Comparison of ENCODE assay signal across 21 cellular contexts in genomic region chr12:4154672-4155225, GRCh38.
A peak's percentile ranks its signal among the peaks of the same experiment; 100 is the strongest.
DNase-seq lines count a peak whose midpoint lies in the region; ATAC-seq and TF ChIP-seq lines count a peak whose summit lies in the region.
"Had no signal": no experiment of that assay in that cellular context is flagged by ENCODE, and none has a peak within 500 bp of the region (broad histone marks: within the 10 kb centered on the region; RNA-seq: fewer than 3 reads in every experiment).

No MANE protein-coding gene starts in this region.

- H3K36me3 Mint-ChIP-seq in CD4-positive, CD25-positive, alpha-beta regulatory T cell = peaks cover 7% of the 10 kb centered on the region
- H3K36me3 Mint-ChIP-seq in activated B cell treated with CpG ODN at 0.5 μM for 24 hours (ENCODE audit: low read depth) = peaks cover 2% of the 10 kb centered on the region
- peaks cover 2% of the 10 kb centered on the region for H3K36me3 Mint-ChIP-seq in effector memory CD8-positive, alpha-beta T cell (ENCODE audit: insufficient read depth)

- H3K4me1 Mint-ChIP-seq in CD4-positive, CD25-positive, alpha-beta regulatory T cell = peaks cover 38 to 67% (median 48%) of the 10 kb centered on the region in 4 donors
- peaks cover 63% of the 10 kb centered on the region for H3K4me1 Mint-ChIP-seq in activated B cell treated with CpG ODN at 0.5 μM for 24 hours
- peaks cover 35 to 41% of the 10 kb centered on the region in 2 donors for H3K4me1 Mint-ChIP-seq in effector memory CD8-positive, alpha-beta T cell (ENCODE audit: low read depth in 2 of 2)

- TF ChIP-seq CTCF in DND-41 (IDR thresholded peaks at IDR 0.05; ENCODE audit: borderline replicate concordance, extremely low read depth, low read length, poor library complexity, severe bottlenecking) (no peak), activated B cell treated with CpG ODN at 0.5 μM for 24 hours (IDR thresholded peaks at IDR 0.05) (no peak), tibial nerve (IDR thresholded peaks at IDR 0.05) (no peak)

- H3K27ac Mint-ChIP-seq in CD4-positive, CD25-positive, alpha-beta regulatory T cell = peak overlapping the region; percentile 28 to 90 (median 78)
- H3K27ac Mint-ChIP-seq in activated B cell treated with CpG ODN at 0.5 μM for 24 hours = peak overlapping the region; percentile 96
- H3K27ac Mint-ChIP-seq in effector memory CD8-positive, alpha-beta T cell = peak overlapping the region; percentile 20 to 28
- H3K27ac Mint-ChIP-seq: GM23338 had no signal

- no peak for DNase-seq in CD4-positive, CD25-positive, alpha-beta regulatory T cell
- DNase-seq in DND-41 = no peak
- DNase-seq in activated B cell treated with CpG ODN at 0.5 μM for 24 hours = no peak
- DNase-seq in effector memory CD8-positive, alpha-beta T cell = no peak
- DNase-seq in tibial nerve (ENCODE audit: low spot score in 2 of 2) = no peak
- DNase-seq in GM19240 (ENCODE audit: insufficient read length, low spot score) = no peak
- no peak for DNase-seq in HT-29 (ENCODE audit: low spot score)
- DNase-seq: CD4-positive, alpha-beta T cell; cortex of kidney; DMS153; GDM1; lower lobe of right lung; NCI-H1436; NCI-H510A treated with DMSO at 0.1 percent for 48 hours; NK-92 treated with Interleukin-12 subunit alpha and Interleukin-12 subunit beta, amount 100 ng/mL, for 24 hours; Peyer's patch; SJCRH30; stimulated activated naive CD4-positive, alpha-beta T cell had no signal

- H4K20me1 ChIP-seq in DND-41 (ENCODE audit: insufficient read depth, low read length) = no peaks in the 10 kb centered on the region

- 87% methylated on average over 7 of the region's 7 CpGs for WGBS in tibial nerve, 2 donors

- peak overlapping the region; percentile 82 for H3K27ac ChIP-seq in CD4-positive, CD25-positive, alpha-beta regulatory T cell (ENCODE audit: insufficient read depth, low read length, poor library complexity, severe bottlenecking)
- H3K27ac ChIP-seq in DND-41 (ENCODE audit: low read length) (no peak overlapping the region), tibial nerve (no peak overlapping the region)
- H3K27ac ChIP-seq: HL-60, lower lobe of right lung, SJCRH30 had no signal

- no peak for ATAC-seq in CD4-positive, CD25-positive, alpha-beta regulatory T cell (ENCODE audit: low read depth in 2 of 2)
- ATAC-seq in DND-41 (ENCODE audit: insufficient read depth, low read depth) (peak; percentile 33; the same call in 1 of the 3 replicates), activated B cell treated with CpG ODN at 0.5 μM for 24 hours (ENCODE audit: low read depth) (no peak)
- no peak for ATAC-seq in effector memory CD8-positive, alpha-beta T cell (replicated peaks)
- ATAC-seq: GM23338, lower lobe of right lung had no signal

- H3K79me2 ChIP-seq in DND-41 (ENCODE audit: insufficient read depth, low read length) = no peaks in the 10 kb centered on the region

- CTCF ChIA-PET in activated B cell treated with CpG ODN at 0.5 μM for 24 hours (lab: Charles Lee) = interaction anchor here (0.7 to 1.1 kb wide), 5 partner anchors 10 to 122 kb away, joined by 3 to 7 read pairs (median 3); no protein-coding TSS in a partner anchor

- no peaks in the 10 kb centered on the region for H3K9me3 ChIP-seq in CD4-positive, CD25-positive, alpha-beta regulatory T cell (ENCODE audit: control insufficient read depth in 2 of 2, low read length in 2 of 2)
- H3K9me3 ChIP-seq in DND-41 (ENCODE audit: insufficient read depth, low read length, severe bottlenecking) (no peaks in the 10 kb centered on the region), tibial nerve (no peaks in the 10 kb centered on the region)
- H3K9me3 ChIP-seq: lower lobe of right lung, Peyer's patch had no signal

- peak overlapping the region in 3 of 4 donors; percentile 52 to 64 (median 57) for H3K4me3 Mint-ChIP-seq in CD4-positive, CD25-positive, alpha-beta regulatory T cell
- H3K4me3 Mint-ChIP-seq in activated B cell treated with CpG ODN at 0.5 μM for 24 hours = no peak overlapping the region
- peak overlapping the region; percentile 7 to 29 for H3K4me3 Mint-ChIP-seq in effector memory CD8-positive, alpha-beta T cell
- H3K4me3 Mint-ChIP-seq: CD4-positive, alpha-beta T cell; GM23338 had no signal

- H3K27me3 ChIP-seq in CD4-positive, CD25-positive, alpha-beta regulatory T cell (ENCODE audit: control insufficient read depth, insufficient read depth, low read length) = no peaks in the 10 kb centered on the region
- H3K27me3 ChIP-seq in DND-41 (ENCODE audit: insufficient read depth, low read length, poor library complexity) = no peaks in the 10 kb centered on the region
- no peaks in the 10 kb centered on the region for H3K27me3 ChIP-seq in tibial nerve
- H3K27me3 ChIP-seq: Peyer's patch, SJCRH30 had no signal

- peaks cover 0 to 4% (median 0%) of the 10 kb centered on the region in 7 donors for H3K9me3 Mint-ChIP-seq in CD4-positive, CD25-positive, alpha-beta regulatory T cell
- H3K9me3 Mint-ChIP-seq in activated B cell treated with CpG ODN at 0.5 μM for 24 hours = no peaks in the 10 kb centered on the region
- no peaks in the 10 kb centered on the region for H3K9me3 Mint-ChIP-seq in effector memory CD8-positive, alpha-beta T cell
- H3K9me3 Mint-ChIP-seq: CD4-positive, alpha-beta T cell had no signal

- H3K4me1 ChIP-seq in CD4-positive, CD25-positive, alpha-beta regulatory T cell (ENCODE audit: control insufficient read depth, insufficient read depth, low read length, poor library complexity, severe bottlenecking) = peaks cover 37% of the 10 kb centered on the region
- peaks cover 14% of the 10 kb centered on the region for H3K4me1 ChIP-seq in DND-41 (ENCODE audit: insufficient read depth, low read length)
- no peaks in the 10 kb centered on the region for H3K4me1 ChIP-seq in tibial nerve

- no peak for TF ChIP-seq EP300 in tibial nerve (IDR thresholded peaks at IDR 0.05)

- no peaks in the 10 kb centered on the region for H3K27me3 Mint-ChIP-seq in CD4-positive, CD25-positive, alpha-beta regulatory T cell
- no peaks in the 10 kb centered on the region for H3K27me3 Mint-ChIP-seq in activated B cell treated with CpG ODN at 0.5 μM for 24 hours
- no peaks in the 10 kb centered on the region for H3K27me3 Mint-ChIP-seq in effector memory CD8-positive, alpha-beta T cell
- H3K27me3 Mint-ChIP-seq: CD4-positive, alpha-beta T cell had no signal

- TF ChIP-seq POLR2A in tibial nerve (IDR thresholded peaks at IDR 0.05) = no peak

- intact Hi-C loops in activated B cell treated with CpG ODN at 0.5 μM for 24 hours (cut with micrococcal nuclease) = no loop called here

- H3K4me3 ChIP-seq in CD4-positive, CD25-positive, alpha-beta regulatory T cell (ENCODE audit: low read depth, low read length) = no peak overlapping the region
- H3K4me3 ChIP-seq in DND-41 (ENCODE audit: low read depth in 1 of 2, low read length in 2 of 2) (no peak overlapping the region), tibial nerve (no peak overlapping the region)
- H3K4me3 ChIP-seq: GM23338, lower lobe of right lung, Peyer's patch, SJCRH30, skin epidermis had no signal

- H3K36me3 ChIP-seq in CD4-positive, CD25-positive, alpha-beta regulatory T cell (ENCODE audit: control insufficient read depth, insufficient read depth, low read length) = no peaks in the 10 kb centered on the region
- H3K36me3 ChIP-seq in DND-41 (ENCODE audit: insufficient read depth, low read length) (no peaks in the 10 kb centered on the region), tibial nerve (no peaks in the 10 kb centered on the region)
- H3K36me3 ChIP-seq: lower lobe of right lung, Peyer's patch, SJCRH30 had no signal

- H2AFZ ChIP-seq in DND-41 (ENCODE audit: low read depth, low read length) = no peak overlapping the region
- H2AFZ ChIP-seq: GM23338 had no signal

- no peak overlapping the region for H3K9ac ChIP-seq in DND-41 (ENCODE audit: low read depth, low read length)

- POLR2A ChIA-PET in activated B cell treated with CpG ODN at 0.5 μM for 24 hours (lab: Charles Lee) = interaction anchor here (0.6 to 8.2 kb wide), 12 partner anchors 8 to 115 kb away, joined by 3 to 114 read pairs (median 7); no protein-coding TSS in a partner anchor

- no peak overlapping the region for H3K4me2 ChIP-seq in DND-41 (ENCODE audit: insufficient read depth, low read length)
- H3K4me2 ChIP-seq: GM23338 had no signal

Comparison
In these comparisons a context has a peak if more than half of its experiments do, and no peak if none do; other contexts are left out.
1. H3K27ac Mint-ChIP-seq: peak in every context shown above with its lines; median percentile 96 in activated B cell treated with CpG ODN at 0.5 μM for 24 hours; 78 in CD4-positive, CD25-positive, alpha-beta regulatory T cell; 24 in effector memory CD8-positive, alpha-beta T cell.